ENCODE assay signal across 11 cellular contexts in genomic region chr19:47133021-47133471, GRCh38. TPM values are rescaled to one million over a fixed set of nuclear protein-coding genes. Genes with fewer than 3 reads are reported as not detected.
DNase-seq lines count a peak whose midpoint lies in the region; ATAC-seq and TF ChIP-seq lines count a peak whose summit lies in the region.
"Had no signal": no experiment of that assay in that cellular context is flagged by ENCODE, and none has a peak within 500 bp of the region (broad histone marks: within the 10 kb centered on the region; RNA-seq: fewer than 3 reads in every experiment).

No MANE protein-coding gene starts in this region.

- peaks cover 56% of the 10 kb centered on the region for H3K36me3 ChIP-seq in KOPT-K1 (ENCODE audit: insufficient read depth, low read length)

- ATAC-seq in activated naive CD8-positive, alpha-beta T cell treated with anti-CD3 and anti-CD28 coated beads, Interleukin-2, amount 10 ng/mL, durations not matched to agents 7 days and 5 days (ENCODE audit: low read depth) = no peak
- no peak for ATAC-seq in HG02884 (IDR thresholded peaks at IDR 0.05; ENCODE audit: unreplicated experiment)

- H3K36me3 Mint-ChIP-seq in activated naive CD8-positive, alpha-beta T cell treated with anti-CD3 and anti-CD28 coated beads, Interleukin-2, amount 10 ng/mL, durations not matched to agents 7 days and 5 days = peaks cover 39% of the 10 kb centered on the region
- H3K36me3 Mint-ChIP-seq in neural crest cell (ENCODE audit: low read depth) = peaks cover 25% of the 10 kb centered on the region

- POLR2A ChIA-PET in activated naive CD8-positive, alpha-beta T cell treated with anti-CD3 and anti-CD28 coated beads, Interleukin-2, amount 10 ng/mL, durations not matched to agents 7 days and 5 days (lab: Charles Lee) = interaction anchor here (0.7 to 2.6 kb wide), 4 partner anchors 8 to 29 kb away, joined by 3 to 33 read pairs (median 3); partner anchors contain the start of gene ZC3H4

- peaks cover 46% of the 10 kb centered on the region for H3K4me1 Mint-ChIP-seq in activated naive CD8-positive, alpha-beta T cell treated with anti-CD3 and anti-CD28 coated beads, Interleukin-2, amount 10 ng/mL, durations not matched to agents 7 days and 5 days
- peaks cover 55% of the 10 kb centered on the region for H3K4me1 Mint-ChIP-seq in neural crest cell

- H3K4me3 Mint-ChIP-seq in activated naive CD8-positive, alpha-beta T cell treated with anti-CD3 and anti-CD28 coated beads, Interleukin-2, amount 10 ng/mL, durations not matched to agents 7 days and 5 days = peak overlapping the region; percentile 23
- H3K4me3 Mint-ChIP-seq in neural crest cell = peak overlapping the region; percentile 87

- DNase-seq in NCI-H510A treated with DMSO at 0.1 percent for 48 hours (lab: John Stamatoyannopoulos, UW) (peak; percentile 26), NCI-H510A (lab: John Stamatoyannopoulos, UW) (no peak), neural crest cell (ENCODE audit: low read depth, low spot score) (no peak), RPMI8226 (no peak), OCI-M2 (lab: John Stamatoyannopoulos, UW; ENCODE audit: unreplicated experiment) (no peak)
- DNase-seq in activated naive CD8-positive, alpha-beta T cell treated with anti-CD3 and anti-CD28 coated beads, Interleukin-2, amount 10 ng/mL, durations not matched to agents 7 days and 5 days = no peak
- DNase-seq: GF-D8, occipital lobe, stomach had no signal

- TF ChIP-seq CTCF in neural crest cell (conservative IDR thresholded peaks at IDR 0.05) = no peak

- peak overlapping the region; percentile 11 for H3K27ac Mint-ChIP-seq in activated naive CD8-positive, alpha-beta T cell treated with anti-CD3 and anti-CD28 coated beads, Interleukin-2, amount 10 ng/mL, durations not matched to agents 7 days and 5 days
- no peak overlapping the region for H3K27ac Mint-ChIP-seq in neural crest cell (ENCODE audit: unreplicated experiment)

- H3K9me3 ChIP-seq in KOPT-K1 (ENCODE audit: insufficient read depth, low read length, poor library complexity, severe bottlenecking) = no peaks in the 10 kb centered on the region
- H3K9me3 ChIP-seq: stomach had no signal

- H3K9me3 Mint-ChIP-seq in activated naive CD8-positive, alpha-beta T cell treated with anti-CD3 and anti-CD28 coated beads, Interleukin-2, amount 10 ng/mL, durations not matched to agents 7 days and 5 days = no peaks in the 10 kb centered on the region
- H3K9me3 Mint-ChIP-seq in neural crest cell = peaks cover 3% of the 10 kb centered on the region

- H3K27ac ChIP-seq in KOPT-K1 (ENCODE audit: low read depth, low read length, poor library complexity, severe bottlenecking) = peak overlapping the region; percentile 19
- H3K27ac ChIP-seq: stomach had no signal

- no peaks in the 10 kb centered on the region for H3K27me3 Mint-ChIP-seq in activated naive CD8-positive, alpha-beta T cell treated with anti-CD3 and anti-CD28 coated beads, Interleukin-2, amount 10 ng/mL, durations not matched to agents 7 days and 5 days
- H3K27me3 Mint-ChIP-seq in neural crest cell (ENCODE audit: low read depth) = peaks cover 4% of the 10 kb centered on the region

RNA-seq across cellular contexts. Expression of gene SAE1, which starts 2.4 kb away (rescaled TPM):
- 100 to 1,000 TPM; 108 to 114 TPM for total RNA-seq in activated naive CD8-positive, alpha-beta T cell treated with anti-CD3 and anti-CD28 coated beads, Interleukin-2, amount 10 ng/mL, durations not matched to agents 7 days and 5 days
- 272 and 280 TPM in 2 replicates for total RNA-seq in neural crest cell

RNA-seq across cellular contexts. Expression of gene ZC3H4, which starts 19.5 kb away (rescaled TPM):
- 10 to 100 TPM; 84.3 to 86.0 TPM for total RNA-seq in activated naive CD8-positive, alpha-beta T cell treated with anti-CD3 and anti-CD28 coated beads, Interleukin-2, amount 10 ng/mL, durations not matched to agents 7 days and 5 days
- total RNA-seq in neural crest cell = 103 and 104 TPM in 2 replicates
